24 cellular contexts compared by ENCODE assay signal in the genomic region with DNA sequence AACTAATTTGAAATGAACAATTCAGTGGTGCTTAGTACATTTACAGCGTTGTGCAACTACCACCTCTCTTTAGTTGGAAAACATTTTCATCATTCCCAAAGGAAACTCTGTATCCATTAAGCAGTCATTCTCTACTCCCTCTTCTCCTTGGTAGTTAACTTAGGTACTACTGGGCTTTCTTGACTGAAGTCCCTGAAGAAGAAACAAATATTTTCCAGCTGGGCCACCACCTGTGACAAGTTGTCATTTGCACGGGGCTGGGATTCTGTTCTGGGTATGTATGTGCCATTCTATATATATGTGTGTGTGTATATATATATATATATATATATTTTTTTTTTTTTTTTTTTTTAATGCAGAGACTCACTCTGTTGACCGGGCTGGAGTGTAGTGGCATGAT. TPM values are rescaled to one million over a fixed set of nuclear protein-coding genes. Genes with fewer than 3 reads are reported as not detected.
DNase-seq lines count a peak whose midpoint lies in the region; ATAC-seq and TF ChIP-seq lines count a peak whose summit lies in the region.
"Had no signal": no experiment of that assay in that cellular context is flagged by ENCODE, and none has a peak within 500 bp of the region (broad histone marks: within the 10 kb centered on the region; RNA-seq: fewer than 3 reads in every experiment).

No MANE protein-coding gene starts in this region.

- H4K8ac ChIP-seq in mesendoderm (ENCODE audit: low read depth, low read length) = no peak overlapping the region

- H3K4ac ChIP-seq in mesendoderm (ENCODE audit: low read depth, low read length) = no peak overlapping the region

- H2AK5ac ChIP-seq in mesendoderm (ENCODE audit: low read length) = no peak overlapping the region

- TF ChIP-seq CTCF in A673 (conservative IDR thresholded peaks at IDR 0.05; ENCODE audit: low read depth, low read length) = no peak
- TF ChIP-seq CTCF in WTC11 (IDR thresholded peaks at IDR 0.05) = no peak
- TF ChIP-seq CTCF in testis (IDR thresholded peaks at IDR 0.05) = no peak

- H3K9me3 ChIP-seq in A673 (ENCODE audit: low read depth, low read length, poor library complexity, severe bottlenecking) (no peaks in the 10 kb centered on the region), HUES48 (ENCODE audit: control insufficient read depth, insufficient read depth, low read length) (0 out of 2 replicates have a peak, but pooled peaks cover 3% of the 10 kb centered on the region), testis (no peaks in the 10 kb centered on the region)
- H3K9me3 ChIP-seq: vagina had no signal

- CTCF ChIA-PET in A673 (lab: Charles Lee) (interaction anchor here (0.6 kb wide), 1 partner anchor 75 kb away, joined by 3 read pairs; no protein-coding TSS in a partner anchor), WTC11 (lab: Charles Lee) (interaction anchor here (0.5 to 3.1 kb wide), 8 partner anchors 14 to 376 kb away, joined by 3 to 19 read pairs (median 6); a partner anchor contains a TSS)

- peak overlapping the region; percentile 56 for H2BK120ac ChIP-seq in mesendoderm (ENCODE audit: low read depth, low read length)

- H2BK5ac ChIP-seq in mesendoderm (ENCODE audit: low read length) = peak overlapping the region; percentile 20

- H3K18ac ChIP-seq in mesendoderm (ENCODE audit: low read length) = no peak overlapping the region

- no peaks in the 10 kb centered on the region for H3K79me2 ChIP-seq in mesendoderm (ENCODE audit: control insufficient read depth, insufficient read depth, low read length)

- H3K9ac ChIP-seq in HUES48 (ENCODE audit: low read depth, low read length) = no peak overlapping the region
- H3K9ac ChIP-seq in mesendoderm (ENCODE audit: low read length) = no peak overlapping the region

- H3K56ac ChIP-seq in mesendoderm (ENCODE audit: low read length) = peak overlapping the region; percentile 38

- intact Hi-C loops in A673 (cut with micrococcal nuclease; ENCODE audit: unreplicated experiment) = no loop called here
- intact Hi-C loops in testis (cut with DNase I; ENCODE audit: low total_unique reads) = no loop called here

- H3K79me1 ChIP-seq in mesendoderm (ENCODE audit: low read length) = no peaks in the 10 kb centered on the region

- no peak overlapping the region for H4K5ac ChIP-seq in mesendoderm (ENCODE audit: low read length)

- no peak overlapping the region for H2BK15ac ChIP-seq in mesendoderm (replicated peaks; ENCODE audit: low read depth)

- H3K36me3 Mint-ChIP-seq in WTC11 = peaks cover 22% of the 10 kb centered on the region
- H3K36me3 Mint-ChIP-seq: CD4-positive, alpha-beta memory T cell; immature natural killer cell had no signal

- H3K4me1 Mint-ChIP-seq in WTC11 = peaks cover 59% of the 10 kb centered on the region

- ATAC-seq in WTC11 (no peak), GM21717 (IDR thresholded peaks at IDR 0.05; ENCODE audit: unreplicated experiment) (no peak)
- ATAC-seq: activated T-cell treated with anti-CD3 and anti-CD28 coated beads, Interleukin-2, amount 50 U/mL, for 72 hours; K562; right cardiac atrium had no signal

- H3K36me3 ChIP-seq in A673 (ENCODE audit: insufficient read depth, low read length, poor library complexity, severe bottlenecking) (no peaks in the 10 kb centered on the region), HUES48 (ENCODE audit: control insufficient read depth, insufficient read depth, low read length) (no peaks in the 10 kb centered on the region), mesendoderm (ENCODE audit: control insufficient read depth, insufficient read depth, low read length) (no peaks in the 10 kb centered on the region), testis (ENCODE audit: low read depth, missing control alignments) (no peaks in the 10 kb centered on the region)
- H3K36me3 ChIP-seq: vagina had no signal

- H3K27me3 ChIP-seq in A673 (replicated peaks; ENCODE audit: insufficient read depth, low read depth, low read length, poor library complexity) = no peaks in the 10 kb centered on the region
- H3K27me3 ChIP-seq in HUES48 (ENCODE audit: control insufficient read depth, insufficient read depth, low read length) = no peaks in the 10 kb centered on the region
- no peaks in the 10 kb centered on the region for H3K27me3 ChIP-seq in mesendoderm (ENCODE audit: insufficient read depth, low read length, poor library complexity)
- H3K27me3 ChIP-seq in testis = no peaks in the 10 kb centered on the region
- H3K27me3 ChIP-seq: vagina had no signal

- H3K4me2 ChIP-seq in mesendoderm (ENCODE audit: low read length) = no peak overlapping the region

- peak overlapping the region; percentile 82 for H3K27ac ChIP-seq in A673 (ENCODE audit: low read depth, low read length, poor library complexity, severe bottlenecking)
- peak overlapping the region; percentile 100 for H3K27ac ChIP-seq in HUES48 (ENCODE audit: low read depth, low read length)
- no peak overlapping the region for H3K27ac ChIP-seq in mesendoderm (ENCODE audit: low read depth, low read length)
- H3K27ac ChIP-seq in testis = no peak overlapping the region

- no CpG with 5 or more reads among the region's 3 CpGs for WGBS in mesendoderm (ENCODE audit: extremely low coverage, insufficient coverage, low lambda C conversion rate)
- WGBS in testis, 2 donors = 60 to 62% methylated on average over 2 of the region's 3 CpGs

- peak overlapping the region; percentile 100 for H3K27ac Mint-ChIP-seq in WTC11
- H3K27ac Mint-ChIP-seq: immature natural killer cell had no signal

- peaks cover 7% of the 10 kb centered on the region for H3K9me3 Mint-ChIP-seq in WTC11
- H3K9me3 Mint-ChIP-seq: activated T-cell treated with anti-CD3 and anti-CD28 coated beads, Interleukin-2, amount 50 U/mL, for 72 hours had no signal

- H3K27me3 Mint-ChIP-seq in WTC11 (ENCODE audit: low read depth) = no peaks in the 10 kb centered on the region; the same call in 1 of the 2 replicates
- H3K27me3 Mint-ChIP-seq: CD4-positive, alpha-beta memory T cell had no signal

- BruUV-seq in A673 (replicated peaks; lab: Mats Ljungman, UMichigan) = no TSS peak

- H3K4me3 ChIP-seq in A673 (ENCODE audit: low read depth, low read length, poor library complexity, severe bottlenecking) (no peak overlapping the region), HUES48 (ENCODE audit: low read depth, low read length) (no peak overlapping the region), mesendoderm (ENCODE audit: low read length) (no peak overlapping the region), testis (no peak overlapping the region)
- H3K4me3 ChIP-seq: K562, vagina had no signal

- no peak overlapping the region for H3K23ac ChIP-seq in mesendoderm (ENCODE audit: low read length)

- POLR2A ChIA-PET in A673 (lab: Charles Lee; ENCODE audit: low non-redundant PET) = no interaction called here
- POLR2A ChIA-PET in WTC11 (lab: Charles Lee) = interaction anchor here (0.8 to 3.0 kb wide), 5 partner anchors 10 to 74 kb away, joined by 3 to 24 read pairs (median 3); a partner anchor contains a TSS

- no peak for DNase-seq in A673 (ENCODE audit: low spot score)
- DNase-seq in WTC11 (ENCODE audit: low spot score) = no peak
- no peak for DNase-seq in mesendoderm
- no peak for DNase-seq in cortex of kidney (lab: John Stamatoyannopoulos, UW)
- no peak for DNase-seq in testis
- DNase-seq in retina = no peak
- DNase-seq: activated CD4-positive, CD25-positive, alpha-beta regulatory T cell; activated naive CD4-positive, alpha-beta T cell treated with anti-CD3 and anti-CD28 coated beads, Interleukin-2, amount 10 ng/mL, durations not matched to agents 7 days and 5 days; activated T-cell treated with anti-CD3 and anti-CD28 coated beads, Interleukin-2, amount 50 U/mL, for 72 hours; CD4-positive, alpha-beta memory T cell; immature natural killer cell; NCI-H1694 treated with DMSO at 0.1 percent for 48 hours; NCI-H82; right cardiac atrium; stimulated activated CD8-positive, alpha-beta memory T cell treated with anti-CD3 and anti-CD28 coated beads, Interleukin-4, amount 100 ng/mL, for 48 hours; substantia nigra had no signal

- no peak for TF ChIP-seq POLR2A in testis (IDR thresholded peaks at IDR 0.05)

- H3K4me1 ChIP-seq in A673 (ENCODE audit: insufficient read depth, low read length, poor library complexity, severe bottlenecking) = peaks cover 26% of the 10 kb centered on the region
- peaks cover 30% of the 10 kb centered on the region for H3K4me1 ChIP-seq in HUES48 (ENCODE audit: control insufficient read depth, insufficient read depth, low read length)
- H3K4me1 ChIP-seq in mesendoderm (ENCODE audit: control insufficient read depth, low read depth, low read length) = peaks cover 2% of the 10 kb centered on the region
- H3K4me1 ChIP-seq in testis = peaks cover 7% of the 10 kb centered on the region

- no peak overlapping the region for H3K4me3 Mint-ChIP-seq in WTC11
- H3K4me3 Mint-ChIP-seq: immature natural killer cell had no signal

TF ChIP-seq in WTC11, 78 proteins besides CTCF, POLR2A, EP300 and RAD21:
- TF ChIP-seq TEAD4 (CRISPR knock-in tag; IDR thresholded peaks at IDR 0.05) = no peak
- TF ChIP-seq ZBTB21 (CRISPR knock-in tag; IDR thresholded peaks at IDR 0.05; ENCODE audit: borderline replicate concordance) = no peak
- TF ChIP-seq, protein P1, sequence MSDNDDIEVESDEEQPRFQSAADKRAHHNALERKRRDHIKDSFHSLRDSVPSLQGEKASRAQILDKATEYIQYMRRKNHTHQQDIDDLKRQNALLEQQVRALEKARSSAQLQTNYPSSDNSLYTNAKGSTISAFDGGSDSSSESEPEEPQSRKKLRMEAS (CRISPR knock-in tag; IDR thresholded peaks at IDR 0.05) = no peak
- TF ChIP-seq CBFB (CRISPR knock-in tag; IDR thresholded peaks at IDR 0.05; ENCODE audit: low read depth) = no peak
- no peak for TF ChIP-seq NFE2L1 (CRISPR knock-in tag; IDR thresholded peaks at IDR 0.05)
- no peak for TF ChIP-seq ZNF423 (CRISPR knock-in tag; IDR thresholded peaks at IDR 0.05)

RNA-seq across cellular contexts. Expression of a gene that starts 15.4 kb away (rescaled TPM):
- total RNA-seq in A673 (2021) (28.5 and 38.4 TPM in 2 replicates), WTC11 (2021) (77.2 to 83.4 TPM (median 79.0 TPM) in 3 replicates), testis (10 to 100 TPM; 26.7 to 30.6 TPM)
- polyA plus RNA-seq in mesendoderm (2013, experiment 1 of 2) = 57.3 TPM
- 58.1 TPM for polyA plus RNA-seq in mesendoderm (2013, experiment 2 of 2)
- polyA plus RNA-seq in testis (ENCODE audit: insufficient read depth, low read depth, low replicate concordance) = 21.5 TPM

RNA-seq across cellular contexts. Expression of a gene that starts 48.8 kb away (rescaled TPM):
- not detected in 2 replicates for total RNA-seq in A673 (2021)
- total RNA-seq in WTC11 (2021) = 0.48 TPM in 1 of 3 replicates, not detected in the others
- 1.9 TPM for polyA plus RNA-seq in mesendoderm (2013, experiment 1 of 2)
- polyA plus RNA-seq in mesendoderm (2013, experiment 2 of 2) = 2.6 TPM
- total RNA-seq in testis = over 10,000 TPM in 1 of 2 donors, 1,000 to 10,000 TPM in 1; 7,819 to 32,936 TPM
- polyA plus RNA-seq in testis (ENCODE audit: insufficient read depth, low read depth, low replicate concordance) = 15,171 TPM
- total RNA-seq: activated T-cell treated with anti-CD3 and anti-CD28 coated beads, Interleukin-2, amount 50 U/mL, for 72 hours; CD4-positive, alpha-beta memory T cell; chondrocyte; K562; lower leg skin; osteocyte; right cardiac atrium; vagina had no signal
- polyA plus RNA-seq: AG04450; CD4-positive, alpha-beta memory T cell; immature natural killer cell; K562; right cardiac atrium had no signal

RNA-seq across cellular contexts. Expression of a gene that starts 53.6 kb away (rescaled TPM):
- total RNA-seq in A673 (2021) = not detected in 2 replicates
- not detected in 3 replicates for total RNA-seq in WTC11 (2021)
- polyA plus RNA-seq in mesendoderm (2013, experiment 1 of 2) = not detected
- polyA plus RNA-seq in mesendoderm (2013, experiment 2 of 2) = not detected
- total RNA-seq in testis = over 10,000 TPM in 1 of 2 donors, 1,000 to 10,000 TPM in 1; 3,179 to 16,461 TPM
- 12,441 TPM for polyA plus RNA-seq in testis (ENCODE audit: insufficient read depth, low read depth, low replicate concordance)
- total RNA-seq: activated T-cell treated with anti-CD3 and anti-CD28 coated beads, Interleukin-2, amount 50 U/mL, for 72 hours; CD4-positive, alpha-beta memory T cell; chondrocyte; K562; osteocyte; right cardiac atrium; vagina had no signal
- polyA plus RNA-seq: AG04450; CD4-positive, alpha-beta memory T cell; immature natural killer cell; K562; right cardiac atrium had no signal

RNA-seq across cellular contexts. Expression of a gene that starts 56.5 kb away (rescaled TPM):
- total RNA-seq in A673 (2021) = not detected in 2 replicates
- total RNA-seq in WTC11 (2021) = not detected in 3 replicates
- not detected for polyA plus RNA-seq in mesendoderm (2013, experiment 1 of 2)
- not detected for polyA plus RNA-seq in mesendoderm (2013, experiment 2 of 2)
- total RNA-seq in testis = 100 to 1,000 TPM; 109 to 383 TPM
- polyA plus RNA-seq in testis (ENCODE audit: insufficient read depth, low read depth, low replicate concordance) = 51.1 TPM
- total RNA-seq: activated T-cell treated with anti-CD3 and anti-CD28 coated beads, Interleukin-2, amount 50 U/mL, for 72 hours; CD4-positive, alpha-beta memory T cell; chondrocyte; K562; lower leg skin; osteocyte; right cardiac atrium; vagina had no signal
- polyA plus RNA-seq: AG04450; CD4-positive, alpha-beta memory T cell; immature natural killer cell; K562; right cardiac atrium had no signal

Comparison
In these comparisons a context has a peak if more than half of its experiments do, and no peak if none do; other contexts are left out.
1. H3K27ac ChIP-seq: peak in A673 (single experiment) and HUES48 (single experiment); none in mesendoderm (single experiment) and testis (0 of 2).
2. RNA of a gene that starts 48.8 kb away (total RNA-seq): 7,819 to 32,936 TPM in testis; 0.48 TPM in WTC11 and not detected in A673; every median in the first group is over 1,000 times any median in the second.
3. RNA of a gene that starts 53.6 kb away (total RNA-seq): 3,179 to 16,461 TPM in testis; not detected in A673 and not detected in WTC11; every median in the first group is over 1,000 times any median in the second.